Comparison of ENCODE assay signal across 27 cellular contexts in the genomic region with DNA sequence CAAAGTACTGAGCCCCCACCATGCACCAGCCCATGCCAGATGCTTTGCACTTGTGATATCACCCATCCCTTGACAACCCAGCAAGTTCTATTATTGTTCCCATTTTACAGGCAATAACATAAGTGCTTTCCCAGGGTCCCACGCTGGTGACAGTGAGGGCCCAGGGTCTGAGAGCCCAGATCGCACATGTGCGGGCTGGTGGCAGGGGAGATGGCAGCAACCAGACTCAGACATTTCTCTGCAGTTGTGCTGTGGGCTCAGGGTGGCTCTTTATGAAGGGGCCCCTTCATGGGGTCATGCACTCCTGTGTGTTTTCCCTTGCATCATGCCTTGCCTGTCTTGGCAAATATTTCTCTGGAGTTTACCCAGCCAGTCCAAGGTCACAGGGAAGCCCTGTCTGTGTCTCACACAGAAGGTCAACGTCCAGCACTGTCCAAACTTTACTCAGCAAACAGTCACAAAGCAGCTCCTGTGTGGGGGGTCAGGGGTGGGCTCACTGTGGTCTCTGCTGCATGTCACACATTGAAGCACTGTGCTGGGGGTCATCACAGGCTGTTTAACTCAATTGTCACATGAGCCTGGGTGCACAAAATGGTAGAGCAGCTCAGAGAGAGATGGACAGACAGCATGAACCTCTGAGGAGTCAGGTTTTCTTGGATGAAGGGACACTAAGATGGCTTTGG. TPM values are rescaled to one million over a fixed set of nuclear protein-coding genes. Genes with fewer than 3 reads are reported as not detected.
"Had no signal": no experiment of that assay in that cellular context is flagged by ENCODE, and none has a peak within 500 bp of the region (broad histone marks: within the 10 kb centered on the region; RNA-seq: fewer than 3 reads in every experiment).

No MANE protein-coding gene starts in this region.

- H3K36me3 ChIP-seq: prostate gland, right atrium auricular region, thoracic aorta, upper lobe of left lung had no signal

- H3K27ac Mint-ChIP-seq: activated naive CD8-positive, alpha-beta T cell treated with anti-CD3 and anti-CD28 coated beads for 36 hours; activated T-helper 2 cell treated with anti-CD3 and anti-CD28 coated beads, Interferon-gamma antibody, Interleukin-2, Interleukin-4, amounts not matched to agents 10 μg/mL and 5 μg/mL and 100 μg/mL, durations not matched to agents 14 hours and 24 hours and 36 hours; immature natural killer cell; nephron progenitor cell had no signal

- H3K4me1 Mint-ChIP-seq: activated naive CD8-positive, alpha-beta T cell treated with anti-CD3 and anti-CD28 coated beads for 36 hours; immature natural killer cell had no signal

- H3K4me3 ChIP-seq: prostate gland, right atrium auricular region, thoracic aorta, upper lobe of left lung had no signal

- H3K4me3 Mint-ChIP-seq: activated naive CD8-positive, alpha-beta T cell treated with anti-CD3 and anti-CD28 coated beads for 36 hours; activated T-cell treated with anti-CD3 and anti-CD28 coated beads, Interleukin-2, amount 50 U/mL, for 4 hours; immature natural killer cell; nephron progenitor cell had no signal

- H3K27ac ChIP-seq: foreskin keratinocyte, prostate gland, right atrium auricular region, thoracic aorta, upper lobe of left lung had no signal

- H3K27me3 ChIP-seq: foreskin keratinocyte, right atrium auricular region, upper lobe of left lung had no signal

- DNase-seq: activated CD8-positive, alpha-beta memory T cell treated with anti-CD3 and anti-CD28 coated beads, Interleukin-2, amount 50 U/mL, for 4 hours; activated naive CD4-positive, alpha-beta T cell; activated naive CD8-positive, alpha-beta T cell treated with anti-CD3 and anti-CD28 coated beads for 36 hours; activated T-cell treated with anti-CD3 and anti-CD28 coated beads, Interleukin-2, amount 50 U/mL, for 4 hours; amygdala; dermis blood vessel endothelial cell; effector CD8-positive, alpha-beta T cell; foreskin keratinocyte; immature natural killer cell; kidney glomerular epithelial cell; mesenchymal stem cell; nephron progenitor cell; occipital lobe; stimulated activated CD4-positive, alpha-beta T cell treated with anti-CD3 and anti-CD28 coated beads, Interleukin-4, amount 100 ng/mL, for 24 hours; stimulated activated naive CD4-positive, alpha-beta T cell treated with Interleukin-2 at 50 U/mL for 16 hours; T-helper 1 cell; T-helper 9 cell; upper lobe of left lung had no signal

- H3K9me3 Mint-ChIP-seq: activated naive CD8-positive, alpha-beta T cell treated with anti-CD3 and anti-CD28 coated beads for 36 hours; activated T-cell treated with anti-CD3 and anti-CD28 coated beads, Interleukin-2, amount 50 U/mL, for 4 hours; activated T-helper 2 cell treated with anti-CD3 and anti-CD28 coated beads, Interferon-gamma antibody, Interleukin-2, Interleukin-4, amounts not matched to agents 10 μg/mL and 5 μg/mL and 100 μg/mL, durations not matched to agents 14 hours and 24 hours and 36 hours; immature natural killer cell; nephron progenitor cell had no signal

- H3K9me3 ChIP-seq: prostate gland, right atrium auricular region, thoracic aorta, upper lobe of left lung had no signal

- H3K36me3 Mint-ChIP-seq: activated naive CD8-positive, alpha-beta T cell treated with anti-CD3 and anti-CD28 coated beads for 36 hours; immature natural killer cell had no signal

RNA-seq across cellular contexts. Expression of a gene that starts 12.7 kb away (rescaled TPM):
- total RNA-seq: activated naive CD8-positive, alpha-beta T cell treated with anti-CD3 and anti-CD28 coated beads for 36 hours; activated T-helper 2 cell treated with anti-CD3 and anti-CD28 coated beads, Interferon-gamma antibody, Interleukin-2, Interleukin-4, amounts not matched to agents 10 μg/mL and 5 μg/mL and 100 μg/mL, durations not matched to agents 14 hours and 24 hours and 36 hours; foreskin keratinocyte; mononuclear cell; myocyte had no signal
- polyA plus RNA-seq: foreskin keratinocyte, immature natural killer cell had no signal

RNA-seq across cellular contexts. Expression of a gene that starts 18.3 kb away (rescaled TPM):
- total RNA-seq: activated naive CD8-positive, alpha-beta T cell treated with anti-CD3 and anti-CD28 coated beads for 36 hours; activated T-helper 2 cell treated with anti-CD3 and anti-CD28 coated beads, Interferon-gamma antibody, Interleukin-2, Interleukin-4, amounts not matched to agents 10 μg/mL and 5 μg/mL and 100 μg/mL, durations not matched to agents 14 hours and 24 hours and 36 hours; foreskin keratinocyte; mononuclear cell had no signal
- polyA plus RNA-seq: immature natural killer cell had no signal

RNA-seq across cellular contexts. Expression of a gene that starts 32.6 kb away (rescaled TPM):
- total RNA-seq: activated naive CD8-positive, alpha-beta T cell treated with anti-CD3 and anti-CD28 coated beads for 36 hours; activated T-cell treated with anti-CD3 and anti-CD28 coated beads, Interleukin-2, amount 50 U/mL, for 4 hours; activated T-helper 2 cell treated with anti-CD3 and anti-CD28 coated beads, Interferon-gamma antibody, Interleukin-2, Interleukin-4, amounts not matched to agents 10 μg/mL and 5 μg/mL and 100 μg/mL, durations not matched to agents 14 hours and 24 hours and 36 hours; cardiac septum; dermis blood vessel endothelial cell; foreskin keratinocyte; lower leg skin; myocyte; occipital lobe; right atrium auricular region; thoracic aorta had no signal
- polyA plus RNA-seq: esophagus, foreskin keratinocyte, immature natural killer cell had no signal
